ENCODE assay signal across 18 cellular contexts in genomic region chr2:62573137-62573731, GRCh38.
"Had no signal": no experiment of that assay in that cellular context is flagged by ENCODE, and none has a peak within 500 bp of the region (broad histone marks: within the 10 kb centered on the region; RNA-seq: fewer than 3 reads in every experiment).

No MANE protein-coding gene starts in this region.

- DNase-seq: activated CD4-positive, CD25-positive, alpha-beta regulatory T cell treated with anti-CD3 and anti-CD28 coated beads, Interleukin-2, amount 50 U/mL, for 72 hours; activated effector memory CD4-positive, alpha-beta T cell treated with anti-CD3 and anti-CD28 coated beads, Interleukin-2, amount 50 U/mL, for 16 hours; activated naive CD4-positive, alpha-beta T cell treated with anti-CD3 and anti-CD28 coated beads, Interleukin-2, amount 50 U/mL, for 16 hours; activated T-cell treated with anti-CD3 and anti-CD28 coated beads, Interleukin-2, amount 50 U/mL, for 72 hours; adrenal gland; cortex of kidney; islet precursor cell; stimulated activated naive CD8-positive, alpha-beta T cell treated with anti-CD3 and anti-CD28 coated beads, Interleukin-15, Interleukin-2, amounts not matched to agents 100 U/mL and 50 U/mL, for 24 hours; SW 1271; T-helper 2 cell; trophoblast cell had no signal

- H3K27me3 Mint-ChIP-seq: progenitor cell of endocrine pancreas had no signal

- H3K4me1 Mint-ChIP-seq: central memory CD8-positive, alpha-beta T cell had no signal

- H3K9me3 ChIP-seq: adrenal gland, esophagus muscularis mucosa had no signal

- H3K9me3 Mint-ChIP-seq: activated T-cell treated with anti-CD3 and anti-CD28 coated beads, Interleukin-2, amount 50 U/mL, for 72 hours; brain; central memory CD8-positive, alpha-beta T cell had no signal

- ATAC-seq: activated T-cell treated with anti-CD3 and anti-CD28 coated beads, Interleukin-2, amount 50 U/mL, for 72 hours; left lobe of liver; stimulated activated naive CD8-positive, alpha-beta T cell treated with anti-CD3 and anti-CD28 coated beads, Interleukin-15, Interleukin-2, amounts not matched to agents 100 U/mL and 50 U/mL, for 24 hours had no signal

- H3K4me3 ChIP-seq: adrenal gland, esophagus muscularis mucosa, hepatocyte had no signal

- H3K27ac ChIP-seq: adrenal gland, hepatocyte, VCaP had no signal

- H2AFZ ChIP-seq: hepatocyte had no signal

- H3K79me2 ChIP-seq: hepatocyte had no signal

- H3K27ac Mint-ChIP-seq: activated T-cell treated with anti-CD3 and anti-CD28 coated beads, Interleukin-2, amount 50 U/mL, for 72 hours; brain had no signal

- H3K4me2 ChIP-seq: hepatocyte had no signal

- H3K4me3 Mint-ChIP-seq: activated T-cell treated with anti-CD3 and anti-CD28 coated beads, Interleukin-2, amount 50 U/mL, for 72 hours; brain; central memory CD8-positive, alpha-beta T cell had no signal

- H3K36me3 ChIP-seq: adrenal gland, esophagus muscularis mucosa had no signal

- H3K36me3 Mint-ChIP-seq: brain had no signal

- H3K27me3 ChIP-seq: adrenal gland, esophagus muscularis mucosa had no signal
